In the genomic region with DNA sequence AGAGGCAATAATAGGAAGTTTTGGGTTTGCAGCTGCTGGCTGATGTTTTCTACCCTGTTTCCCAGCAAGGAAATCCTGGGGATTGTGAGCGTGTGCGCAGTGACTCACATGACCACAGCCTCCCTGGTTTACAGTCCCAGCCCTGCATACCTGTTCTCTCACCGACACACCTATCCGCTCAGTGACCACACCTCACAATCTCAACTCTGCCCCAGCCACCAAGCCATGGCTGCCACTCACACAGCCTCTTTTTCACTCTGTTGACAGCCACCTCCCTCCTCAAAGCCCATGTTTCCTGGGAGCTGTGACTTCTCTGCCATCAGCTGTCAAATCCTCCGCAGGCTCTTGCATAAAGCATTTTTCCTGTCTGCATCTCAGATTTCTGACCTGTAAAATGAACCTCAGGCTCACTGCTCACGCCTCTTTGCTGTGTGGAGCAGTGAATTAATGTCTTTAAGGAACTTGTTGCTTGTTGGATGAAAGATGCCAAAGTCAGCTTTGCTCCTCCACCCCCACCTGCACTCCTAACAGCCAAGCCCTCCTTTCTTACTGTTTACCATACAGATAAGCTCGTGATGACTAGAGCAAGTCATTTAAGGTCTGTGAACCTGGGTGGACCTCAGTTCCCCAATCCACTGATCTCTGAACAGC, we compare ENCODE assay signal across 9 cellular contexts. TPM values are rescaled to one million over a fixed set of nuclear protein-coding genes. Genes with fewer than 3 reads are reported as not detected.
DNase-seq lines count a peak whose midpoint lies in the region; TF ChIP-seq lines count a peak whose summit lies in the region.
"Had no signal": no experiment of that assay in that cellular context is flagged by ENCODE, and none has a peak within 500 bp of the region (broad histone marks: within the 10 kb centered on the region; RNA-seq: fewer than 3 reads in every experiment).

No MANE protein-coding gene starts in this region.

- DNase-seq in H4 (ENCODE audit: low spot score) (peak; percentile 53), RPMI8226 (peak; percentile 16), left ventricle myocardium inferior (no peak), progenitor cell of endocrine pancreas (ENCODE audit: low spot score, unreplicated experiment) (peak; percentile 35), occipital lobe (lab: John Stamatoyannopoulos, UW) (no peak), NCI-H2227 treated with DMSO at 0.1 percent for 48 hours (lab: John Stamatoyannopoulos, UW) (no peak), NCI-H524 treated with DMSO at 0.1 percent for 48 hours (lab: John Stamatoyannopoulos, UW) (no peak)
- DNase-seq in activated naive CD8-positive, alpha-beta T cell treated with anti-CD3 and anti-CD28 coated beads for 36 hours, result no peak
- DNase-seq: kidney glomerular epithelial cell had no signal

- H3K4me1 Mint-ChIP-seq in progenitor cell of endocrine pancreas (ENCODE audit: low read depth), result peaks cover 46% of the 10 kb centered on the region
- no peaks in the 10 kb centered on the region for H3K4me1 Mint-ChIP-seq in activated naive CD8-positive, alpha-beta T cell treated with anti-CD3 and anti-CD28 coated beads for 36 hours

- H3K27ac Mint-ChIP-seq in progenitor cell of endocrine pancreas, result peak overlapping the region; percentile 92
- no peak overlapping the region for H3K27ac Mint-ChIP-seq in activated naive CD8-positive, alpha-beta T cell treated with anti-CD3 and anti-CD28 coated beads for 36 hours

- TF ChIP-seq CTCF in left ventricle myocardium inferior (IDR thresholded peaks at IDR 0.05; ENCODE audit: borderline replicate concordance), result no peak
- no peak for TF ChIP-seq CTCF in progenitor cell of endocrine pancreas (IDR thresholded peaks at IDR 0.05; ENCODE audit: unreplicated experiment)

- H3K4me1 ChIP-seq in left ventricle myocardium inferior, result peaks cover 59% of the 10 kb centered on the region

- no peaks in the 10 kb centered on the region for H3K27me3 Mint-ChIP-seq in progenitor cell of endocrine pancreas
- H3K27me3 Mint-ChIP-seq in activated naive CD8-positive, alpha-beta T cell treated with anti-CD3 and anti-CD28 coated beads for 36 hours, result no peaks in the 10 kb centered on the region

- peaks cover 1% of the 10 kb centered on the region for H3K36me3 Mint-ChIP-seq in progenitor cell of endocrine pancreas (ENCODE audit: insufficient read depth)
- H3K36me3 Mint-ChIP-seq in activated naive CD8-positive, alpha-beta T cell treated with anti-CD3 and anti-CD28 coated beads for 36 hours, result no peaks in the 10 kb centered on the region

- peak overlapping the region; percentile 57 for H3K27ac ChIP-seq in left ventricle myocardium inferior (replicated peaks)

- no peak overlapping the region for H3K4me3 ChIP-seq in left ventricle myocardium inferior

- no peaks in the 10 kb centered on the region for H3K36me3 ChIP-seq in left ventricle myocardium inferior

- intact Hi-C loops in left ventricle myocardium inferior (cut with micrococcal nuclease), result no loop called here

- H3K9me3 Mint-ChIP-seq in progenitor cell of endocrine pancreas (ENCODE audit: low read depth), result no peaks in the 10 kb centered on the region
- H3K9me3 Mint-ChIP-seq in activated naive CD8-positive, alpha-beta T cell treated with anti-CD3 and anti-CD28 coated beads for 36 hours, result no peaks in the 10 kb centered on the region

- no peaks in the 10 kb centered on the region for H3K27me3 ChIP-seq in left ventricle myocardium inferior (ENCODE audit: low read depth)

- H3K9me3 ChIP-seq in left ventricle myocardium inferior (replicated peaks), result no peaks in the 10 kb centered on the region

- peak overlapping the region; percentile 35 for H3K4me3 Mint-ChIP-seq in progenitor cell of endocrine pancreas (ENCODE audit: low read depth)
- no peak overlapping the region for H3K4me3 Mint-ChIP-seq in activated naive CD8-positive, alpha-beta T cell treated with anti-CD3 and anti-CD28 coated beads for 36 hours

RNA-seq across cellular contexts. Expression of a gene that starts 43.5 kb away (rescaled TPM):
- 3.0 and 3.3 TPM in 2 replicates for total RNA-seq in H4 (2014; rRNA removed; shearing (Covaris generic))
- 43.4 TPM for total RNA-seq in left ventricle myocardium inferior
- 58.3 and 67.0 TPM in 2 replicates for total RNA-seq in progenitor cell of endocrine pancreas
- 2.2 TPM for total RNA-seq in occipital lobe
- total RNA-seq in activated naive CD8-positive, alpha-beta T cell treated with anti-CD3 and anti-CD28 coated beads for 36 hours, result 1 to 10 TPM in 1 of 2 experiments, under 1 TPM in 1; 0.66 to 1.1 TPM

Comparison
In these comparisons a context has a peak if more than half of its experiments do, and no peak if none do; other contexts are left out.
1. DNase-seq: peak in H4 (single experiment), RPMI8226 (single experiment) and progenitor cell of endocrine pancreas (single experiment); none in left ventricle myocardium inferior (single experiment), occipital lobe (single experiment), activated naive CD8-positive, alpha-beta T cell treated with anti-CD3 and anti-CD28 coated beads for 36 hours (single experiment), NCI-H2227 treated with DMSO at 0.1 percent for 48 hours (single experiment) and NCI-H524 treated with DMSO at 0.1 percent for 48 hours (single experiment).
2. RNA of a gene that starts 43.5 kb away (total RNA-seq): 58.3 to 67.0 TPM in progenitor cell of endocrine pancreas and 43.4 TPM in left ventricle myocardium inferior (single experiment); 3.0 to 3.3 TPM in H4, 2.2 TPM in occipital lobe (single experiment) and 0.66 to 1.1 TPM in activated naive CD8-positive, alpha-beta T cell treated with anti-CD3 and anti-CD28 coated beads for 36 hours; every median in the first group is over 10 times any median in the second.